Comparison of ENCODE assay signal across 9 cellular contexts in genomic region chr10:125785831-125786230, GRCh38. TPM values are rescaled to one million over a fixed set of nuclear protein-coding genes. Genes with fewer than 3 reads are reported as not detected.
"Had no signal": no experiment of that assay in that cellular context is flagged by ENCODE, and none has a peak within 500 bp of the region (broad histone marks: within the 10 kb centered on the region; RNA-seq: fewer than 3 reads in every experiment).

No MANE protein-coding gene starts in this region.

- H3K9ac ChIP-seq: KMS-11 had no signal

- ATAC-seq: HepG2, K562 had no signal

- H3K4me3 ChIP-seq: K562 had no signal

- H3K27ac ChIP-seq: HL-60, KMS-11 had no signal

- H3K4me2 ChIP-seq: KMS-11 had no signal

- DNase-seq: KBM-7, KG1 had no signal

RNA-seq across cellular contexts. Expression of gene MMP21, which starts 10.2 kb away (rescaled TPM):
- total RNA-seq: HepG2, HT-29, HT1080, K562 had no signal
- polyA plus RNA-seq: HepG2, IgD-negative memory B cell, K562 had no signal
